8 cellular contexts compared by ENCODE assay signal in the genomic region with DNA sequence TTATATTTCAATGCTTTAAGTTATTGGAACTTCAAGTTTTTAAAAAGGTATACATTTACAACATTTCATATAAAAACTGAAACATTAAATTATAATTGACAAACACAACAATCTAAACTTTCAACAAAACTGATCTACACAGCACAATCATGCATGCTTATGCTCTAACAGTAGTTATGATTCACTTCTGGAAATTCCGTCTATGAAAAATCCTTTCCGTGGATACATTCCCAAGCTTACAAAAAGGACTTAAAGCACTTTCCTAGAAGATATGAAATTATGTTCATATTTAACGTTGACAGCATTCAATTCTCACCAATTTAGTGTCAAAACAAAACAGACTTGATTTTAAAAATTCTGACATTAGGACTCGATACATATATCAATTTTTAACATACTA. TPM values are rescaled to one million over a fixed set of nuclear protein-coding genes. Genes with fewer than 3 reads are reported as not detected.
DNase-seq lines count a peak whose midpoint lies in the region; ATAC-seq and TF ChIP-seq lines count a peak whose summit lies in the region.

No MANE protein-coding gene starts in this region.

- H3K36me3 Mint-ChIP-seq in CD8-positive, alpha-beta T cell: peaks cover 76% of the 10 kb centered on the region
- H3K36me3 Mint-ChIP-seq in nephron progenitor cell (ENCODE audit: low read depth): peaks cover 77% of the 10 kb centered on the region

- intact Hi-C loops in CD8-positive, alpha-beta T cell (cut with DNase I, micrococcal nuclease): loop anchor here (10.0 kb wide), 2 partner anchors 995 to 1465 kb away; a partner anchor contains a TSS

- DNase-seq in CD8-positive, alpha-beta T cell: no peak
- DNase-seq in nephron progenitor cell (no peak), DMS79 treated with DMSO at 0.1 percent for 48 hours (lab: John Stamatoyannopoulos, UW) (no peak), HPDE6-E6E7 (ENCODE audit: extremely low spot score) (no peak), NCI-H2171 treated with DMSO at 0.1 percent for 48 hours (lab: John Stamatoyannopoulos, UW) (no peak)

- POLR2A ChIA-PET in CD8-positive, alpha-beta T cell (lab: Charles Lee): interaction anchor here (1.2 to 4.5 kb wide), 2 partner anchors 9 to 12 kb away, joined by 5 to 31 read pairs; no protein-coding TSS in a partner anchor

- CTCF ChIA-PET in CD8-positive, alpha-beta T cell (lab: Charles Lee): interaction anchor here (0.8 to 6.0 kb wide), 3 partner anchors 10 to 452 kb away, joined by 3 to 48 read pairs (median 3); a partner anchor contains a TSS

- no peaks in the 10 kb centered on the region for H3K9me3 Mint-ChIP-seq in CD8-positive, alpha-beta T cell
- no peaks in the 10 kb centered on the region for H3K9me3 Mint-ChIP-seq in nephron progenitor cell

- 79 to 94% methylated on average over 4 of the region's 4 CpGs for WGBS in ectodermal cell, 2 experiments

- H3K79me2 ChIP-seq in OCI-LY1 (ENCODE audit: insufficient read depth, low read length): peaks cover 49% of the 10 kb centered on the region

- no peak overlapping the region for H3K9ac ChIP-seq in OCI-LY1 (ENCODE audit: low read length)

- peaks cover 78% of the 10 kb centered on the region for H3K4me1 ChIP-seq in CD8-positive, alpha-beta T cell (ENCODE audit: insufficient read depth, low read length)
- peaks cover 62% of the 10 kb centered on the region for H3K4me1 ChIP-seq in OCI-LY1 (ENCODE audit: insufficient read depth, low read length, severe bottlenecking)
- peaks cover 27% of the 10 kb centered on the region for H3K4me1 ChIP-seq in ectodermal cell (ENCODE audit: control insufficient read depth, insufficient read depth, low read length)

- peak overlapping the region; percentile 95 for H3K4me3 Mint-ChIP-seq in CD8-positive, alpha-beta T cell
- H3K4me3 Mint-ChIP-seq in nephron progenitor cell: peak overlapping the region; percentile 99

- no peaks in the 10 kb centered on the region for H3K9me3 ChIP-seq in CD8-positive, alpha-beta T cell (ENCODE audit: low read length)
- H3K9me3 ChIP-seq in OCI-LY1 (ENCODE audit: low read length): no peaks in the 10 kb centered on the region
- no peaks in the 10 kb centered on the region for H3K9me3 ChIP-seq in ectodermal cell (ENCODE audit: control insufficient read depth, low read length)

- peaks cover 63% of the 10 kb centered on the region for H3K36me3 ChIP-seq in CD8-positive, alpha-beta T cell (ENCODE audit: insufficient read depth, low read length)
- H3K36me3 ChIP-seq in OCI-LY1 (ENCODE audit: insufficient read depth, low read length): peaks cover 84% of the 10 kb centered on the region
- peaks cover 65% of the 10 kb centered on the region for H3K36me3 ChIP-seq in ectodermal cell (ENCODE audit: control insufficient read depth, insufficient read depth, low read length)

- TF ChIP-seq CTCF in CD8-positive, alpha-beta T cell (IDR thresholded peaks at IDR 0.05): no peak
- no peak for TF ChIP-seq CTCF in OCI-LY1 (IDR thresholded peaks at IDR 0.05; ENCODE audit: low read length)
- TF ChIP-seq CTCF in nephron progenitor cell (IDR thresholded peaks at IDR 0.05): no peak

- peaks cover 34% of the 10 kb centered on the region; the same call in 1 of the 2 replicates for H3F3A ChIP-seq in OCI-LY1 (ENCODE audit: insufficient read depth, low read length)

- H4K20me1 ChIP-seq in OCI-LY1 (ENCODE audit: insufficient read depth, low read length): peaks cover 32% of the 10 kb centered on the region

- no peaks in the 10 kb centered on the region for H3K9me2 ChIP-seq in OCI-LY1 (ENCODE audit: low read depth, low read length)

- no peak overlapping the region for H3K27ac ChIP-seq in CD8-positive, alpha-beta T cell (ENCODE audit: low read depth, low read length)
- H3K27ac ChIP-seq in OCI-LY1 (ENCODE audit: low read depth, low read length, poor library complexity, severe bottlenecking) (no peak overlapping the region), ectodermal cell (ENCODE audit: insufficient read depth, low read depth, low read length, poor library complexity, severe bottlenecking) (no peak overlapping the region)

- no peaks in the 10 kb centered on the region for H3K27me3 ChIP-seq in CD8-positive, alpha-beta T cell (ENCODE audit: insufficient read depth, low read length)
- H3K27me3 ChIP-seq in OCI-LY1 (ENCODE audit: insufficient read depth, low read length): no peaks in the 10 kb centered on the region
- no peaks in the 10 kb centered on the region for H3K27me3 ChIP-seq in ectodermal cell (ENCODE audit: control insufficient read depth, insufficient read depth, low read length, poor library complexity, severe bottlenecking)

- H2AFZ ChIP-seq in OCI-LY1 (ENCODE audit: low read length): no peak overlapping the region

- peak overlapping the region; percentile 84 for H3K4me2 ChIP-seq in OCI-LY1 (ENCODE audit: low read length)

- no peaks in the 10 kb centered on the region for H3K27me3 Mint-ChIP-seq in CD8-positive, alpha-beta T cell (ENCODE audit: low read depth)
- peaks cover 4% of the 10 kb centered on the region for H3K27me3 Mint-ChIP-seq in nephron progenitor cell (ENCODE audit: low read depth, poor library complexity)

- no peak for ATAC-seq in CD8-positive, alpha-beta T cell
- ATAC-seq in GM21526 (IDR thresholded peaks at IDR 0.05; ENCODE audit: low FRiP score, unreplicated experiment): no peak

- no peak overlapping the region for H3K27ac Mint-ChIP-seq in CD8-positive, alpha-beta T cell
- H3K27ac Mint-ChIP-seq in nephron progenitor cell: no peak overlapping the region

- H3K4me3 ChIP-seq in CD8-positive, alpha-beta T cell (ENCODE audit: low read depth, low read length): peak overlapping the region; percentile 12
- H3K4me3 ChIP-seq in OCI-LY1 (ENCODE audit: low read depth, low read length, poor library complexity, severe bottlenecking) (peak overlapping the region; percentile 100), ectodermal cell (ENCODE audit: insufficient read depth, low read depth, low read length) (peak overlapping the region; percentile 100)

- peaks cover 68% of the 10 kb centered on the region for H3K4me1 Mint-ChIP-seq in CD8-positive, alpha-beta T cell (ENCODE audit: low read depth)
- H3K4me1 Mint-ChIP-seq in nephron progenitor cell: peaks cover 75% of the 10 kb centered on the region

RNA-seq across cellular contexts. Expression of a gene that starts 3.7 kb away (rescaled TPM):
- 1,000 to 10,000 TPM; 2,565 to 2,635 TPM for total RNA-seq in CD8-positive, alpha-beta T cell
- 1,130 TPM for polyA plus RNA-seq in ectodermal cell (2013, experiment 1 of 4)
- polyA plus RNA-seq in ectodermal cell (2013, experiment 2 of 4): 1,071 TPM
- polyA plus RNA-seq in ectodermal cell (2013, experiment 3 of 4): 620 TPM
- 652 TPM for polyA plus RNA-seq in ectodermal cell (2013, experiment 4 of 4)

Comparison
In these comparisons a context has a peak if more than half of its experiments do, and no peak if none do; other contexts are left out.
1. H3K4me3 ChIP-seq: peak in every context shown above with its lines; median percentile 100 in OCI-LY1; 100 in ectodermal cell; 12 in CD8-positive, alpha-beta T cell.